2 cellular contexts compared by ENCODE assay signal in genomic region chr13:29573190-29573589, GRCh38.
TF ChIP-seq lines count a peak whose summit lies in the region.

No MANE protein-coding gene starts in this region.

TF ChIP-seq in IMR-90, 13 proteins besides CTCF, POLR2A, EP300 and RAD21 (continued from another document):
- TF ChIP-seq MXI1 (IDR thresholded peaks at IDR 0.05; ENCODE audit: borderline replicate concordance, low read depth, low read length) (0 out of 2 replicates have a peak, but pooled peaks have one; percentile 38), BHLHE40 (IDR thresholded peaks at IDR 0.05; ENCODE audit: low read depth, low read length) (0 out of 2 replicates have a peak, but pooled peaks have one; percentile 30), USF2 (IDR thresholded peaks at IDR 0.05; ENCODE audit: low read depth, low read length) (peak; percentile 17; the same call in 1 of the 2 replicates)

TF ChIP-seq in K562, 482 proteins besides CTCF, POLR2A, EP300 and RAD21:
- TF ChIP-seq MITF (IDR thresholded peaks at IDR 0.05), result no peak
- no peak for TF ChIP-seq ETS2 (tag; IDR thresholded peaks at IDR 0.05; ENCODE audit: borderline replicate concordance, poor library complexity, severe bottlenecking)
- TF ChIP-seq DDX20 (tag; IDR thresholded peaks at IDR 0.05; ENCODE audit: low read depth), result no peak
- 0 out of 2 replicates have a peak, but pooled peaks have one; percentile 12 for TF ChIP-seq L3MBTL2 (IDR thresholded peaks at IDR 0.05)
- TF ChIP-seq KLF16 (IDR thresholded peaks at IDR 0.05), result no peak
- TF ChIP-seq BHLHE40 (IDR thresholded peaks at IDR 0.05; ENCODE audit: low read length), result peak; percentile 85
- TF ChIP-seq NCOA6 (IDR thresholded peaks at IDR 0.05), result no peak
- no peak for TF ChIP-seq TCF7L2 (IDR thresholded peaks at IDR 0.05; ENCODE audit: low read depth, low read length)
- TF ChIP-seq, protein P1, sequence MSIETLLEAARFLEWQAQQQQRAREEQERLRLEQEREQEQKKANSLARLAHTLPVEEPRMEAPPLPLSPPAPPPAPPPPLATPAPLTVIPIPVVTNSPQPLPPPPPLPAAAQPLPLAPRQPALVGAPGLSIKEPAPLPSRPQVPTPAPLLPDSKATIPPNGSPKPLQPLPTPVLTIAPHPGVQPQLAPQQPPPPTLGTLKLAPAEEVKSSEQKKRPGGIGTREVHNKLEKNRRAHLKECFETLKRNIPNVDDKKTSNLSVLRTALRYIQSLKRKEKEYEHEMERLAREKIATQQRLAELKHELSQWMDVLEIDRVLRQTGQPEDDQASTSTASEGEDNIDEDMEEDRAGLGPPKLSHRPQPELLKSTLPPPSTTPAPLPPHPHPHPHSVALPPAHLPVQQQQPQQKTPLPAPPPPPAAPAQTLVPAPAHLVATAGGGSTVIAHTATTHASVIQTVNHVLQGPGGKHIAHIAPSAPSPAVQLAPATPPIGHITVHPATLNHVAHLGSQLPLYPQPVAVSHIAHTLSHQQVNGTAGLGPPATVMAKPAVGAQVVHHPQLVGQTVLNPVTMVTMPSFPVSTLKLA (conservative IDR thresholded peaks at IDR 0.05), result peak in 1 of 2 experiments; percentile 44; a peak in 2 of 4 replicates
- TF ChIP-seq, protein P2, sequence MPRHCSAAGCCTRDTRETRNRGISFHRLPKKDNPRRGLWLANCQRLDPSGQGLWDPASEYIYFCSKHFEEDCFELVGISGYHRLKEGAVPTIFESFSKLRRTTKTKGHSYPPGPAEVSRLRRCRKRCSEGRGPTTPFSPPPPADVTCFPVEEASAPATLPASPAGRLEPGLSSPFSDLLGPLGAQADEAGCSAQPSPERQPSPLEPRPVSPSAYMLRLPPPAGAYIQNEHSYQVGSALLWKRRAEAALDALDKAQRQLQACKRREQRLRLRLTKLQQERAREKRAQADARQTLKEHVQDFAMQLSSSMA (CRISPR knock-in tag; IDR thresholded peaks at IDR 0.05), result no peak
- peak; percentile 47; the same call in 1 of the 2 replicates for TF ChIP-seq ZNF263 (CRISPR knock-in tag; IDR thresholded peaks at IDR 0.05; ENCODE audit: borderline replicate concordance)
- TF ChIP-seq TFAP4 (CRISPR knock-in tag; IDR thresholded peaks at IDR 0.05; ENCODE audit: borderline replicate concordance), result 0 out of 2 replicates have a peak, but pooled peaks have one; percentile 11
- TF ChIP-seq CBFB (CRISPR knock-in tag; IDR thresholded peaks at IDR 0.05), result no peak
